1 cellular context compared by ENCODE assay signal in genomic region chr17:61460796-61461585, GRCh38.
TF ChIP-seq lines count a peak whose summit lies in the region.

No MANE protein-coding gene starts in this region.

TF ChIP-seq in HepG2, 621 proteins besides CTCF, POLR2A, EP300 and RAD21 (continued from another document and continues in another):
- TF ChIP-seq, protein P1, sequence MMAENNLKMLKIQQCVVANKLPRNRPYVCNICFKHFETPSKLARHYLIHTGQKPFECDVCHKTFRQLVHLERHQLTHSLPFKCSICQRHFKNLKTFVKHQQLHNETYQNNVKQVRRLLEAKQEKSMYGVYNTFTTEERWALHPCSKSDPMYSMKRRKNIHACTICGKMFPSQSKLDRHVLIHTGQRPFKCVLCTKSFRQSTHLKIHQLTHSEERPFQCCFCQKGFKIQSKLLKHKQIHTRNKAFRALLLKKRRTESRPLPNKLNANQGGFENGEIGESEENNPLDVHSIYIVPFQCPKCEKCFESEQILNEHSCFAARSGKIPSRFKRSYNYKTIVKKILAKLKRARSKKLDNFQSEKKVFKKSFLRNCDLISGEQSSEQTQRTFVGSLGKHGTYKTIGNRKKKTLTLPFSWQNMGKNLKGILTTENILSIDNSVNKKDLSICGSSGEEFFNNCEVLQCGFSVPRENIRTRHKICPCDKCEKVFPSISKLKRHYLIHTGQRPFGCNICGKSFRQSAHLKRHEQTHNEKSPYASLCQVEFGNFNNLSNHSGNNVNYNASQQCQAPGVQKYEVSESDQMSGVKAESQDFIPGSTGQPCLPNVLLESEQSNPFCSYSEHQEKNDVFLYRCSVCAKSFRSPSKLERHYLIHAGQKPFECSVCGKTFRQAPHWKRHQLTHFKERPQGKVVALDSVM (CRISPR knock-in tag; IDR thresholded peaks at IDR 0.05) = no peak
- TF ChIP-seq PCBP1 (IDR thresholded peaks at IDR 0.05; ENCODE audit: borderline replicate concordance, low read depth, low read length) = no peak
- TF ChIP-seq ZKSCAN1 (IDR thresholded peaks at IDR 0.05; ENCODE audit: low read length) = no peak
- peak; percentile 70 for TF ChIP-seq MED1 (CRISPR knock-in tag; IDR thresholded peaks at IDR 0.05)
- no peak for TF ChIP-seq ZNF20 (CRISPR knock-in tag; IDR thresholded peaks at IDR 0.05)
- no peak for TF ChIP-seq SP4 (CRISPR knock-in tag; IDR thresholded peaks at IDR 0.05)
- TF ChIP-seq CHD2 (IDR thresholded peaks at IDR 0.05; ENCODE audit: low read depth, low read length) = no peak
- 0 out of 2 replicates have a peak, but pooled peaks have one; percentile 24 for TF ChIP-seq ZNF788 (CRISPR knock-in tag; IDR thresholded peaks at IDR 0.05; ENCODE audit: borderline replicate concordance)
- TF ChIP-seq ZSCAN12 (CRISPR knock-in tag; IDR thresholded peaks at IDR 0.05) = no peak
- peak; percentile 72; the same call in 1 of the 2 replicates for TF ChIP-seq ETV5 (CRISPR knock-in tag; IDR thresholded peaks at IDR 0.05; ENCODE audit: borderline replicate concordance)
- TF ChIP-seq CSRNP2 (CRISPR knock-in tag; conservative IDR thresholded peaks at IDR 0.05; ENCODE audit: low read depth) = no peak
- TF ChIP-seq, protein P2, sequence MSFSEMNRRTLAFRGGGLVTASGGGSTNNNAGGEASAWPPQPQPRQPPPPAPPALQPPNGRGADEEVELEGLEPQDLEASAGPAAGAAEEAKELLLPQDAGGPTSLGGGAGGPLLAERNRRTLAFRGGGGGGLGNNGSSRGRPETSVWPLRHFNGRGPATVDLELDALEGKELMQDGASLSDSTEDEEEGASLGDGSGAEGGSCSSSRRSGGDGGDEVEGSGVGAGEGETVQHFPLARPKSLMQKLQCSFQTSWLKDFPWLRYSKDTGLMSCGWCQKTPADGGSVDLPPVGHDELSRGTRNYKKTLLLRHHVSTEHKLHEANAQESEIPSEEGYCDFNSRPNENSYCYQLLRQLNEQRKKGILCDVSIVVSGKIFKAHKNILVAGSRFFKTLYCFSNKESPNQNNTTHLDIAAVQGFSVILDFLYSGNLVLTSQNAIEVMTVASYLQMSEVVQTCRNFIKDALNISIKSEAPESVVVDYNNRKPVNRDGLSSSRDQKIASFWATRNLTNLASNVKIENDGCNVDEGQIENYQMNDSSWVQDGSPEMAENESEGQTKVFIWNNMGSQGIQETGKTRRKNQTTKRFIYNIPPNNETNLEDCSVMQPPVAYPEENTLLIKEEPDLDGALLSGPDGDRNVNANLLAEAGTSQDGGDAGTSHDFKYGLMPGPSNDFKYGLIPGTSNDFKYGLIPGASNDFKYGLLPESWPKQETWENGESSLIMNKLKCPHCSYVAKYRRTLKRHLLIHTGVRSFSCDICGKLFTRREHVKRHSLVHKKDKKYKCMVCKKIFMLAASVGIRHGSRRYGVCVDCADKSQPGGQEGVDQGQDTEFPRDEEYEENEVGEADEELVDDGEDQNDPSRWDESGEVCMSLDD (CRISPR knock-in tag; IDR thresholded peaks at IDR 0.05; ENCODE audit: borderline replicate concordance) = peak; percentile 10; the same call in 1 of the 2 replicates
- TF ChIP-seq KLF11 (CRISPR knock-in tag; IDR thresholded peaks at IDR 0.05) = no peak; the same call in 1 of the 2 replicates
- no peak for TF ChIP-seq KDM4B (CRISPR knock-in tag; IDR thresholded peaks at IDR 0.05)
- 0 out of 2 replicates have a peak, but pooled peaks have one; percentile 2 for TF ChIP-seq STAG1 (CRISPR knock-in tag; IDR thresholded peaks at IDR 0.05)
- TF ChIP-seq GFI1 (CRISPR knock-in tag; IDR thresholded peaks at IDR 0.05; ENCODE audit: borderline replicate concordance) = peak; percentile 84
- no peak; the same call in 1 of the 2 replicates for TF ChIP-seq POGZ (CRISPR knock-in tag; IDR thresholded peaks at IDR 0.05)
- no peak for TF ChIP-seq SAFB2 (CRISPR knock-in tag; IDR thresholded peaks at IDR 0.05; ENCODE audit: borderline replicate concordance, low read depth)
- TF ChIP-seq ZNF468 (CRISPR knock-in tag; IDR thresholded peaks at IDR 0.05) = no peak
- TF ChIP-seq PRMT3 (CRISPR knock-in tag; IDR thresholded peaks at IDR 0.05; ENCODE audit: borderline replicate concordance, low read depth) = no peak
- TF ChIP-seq ZNF33B (CRISPR knock-in tag; IDR thresholded peaks at IDR 0.05) = no peak
- no peak for TF ChIP-seq NCOA5 (CRISPR knock-in tag; IDR thresholded peaks at IDR 0.05)
- peak; percentile 79 for TF ChIP-seq SOX5 (CRISPR knock-in tag; IDR thresholded peaks at IDR 0.05; ENCODE audit: borderline replicate concordance)
- TF ChIP-seq GTF2F1 (IDR thresholded peaks at IDR 0.05; ENCODE audit: low read length) = no peak
- TF ChIP-seq ZNF274 (CRISPR knock-in tag; IDR thresholded peaks at IDR 0.05) = no peak
- TF ChIP-seq ZNF841 (CRISPR knock-in tag; IDR thresholded peaks at IDR 0.05; ENCODE audit: borderline replicate concordance) = no peak
- TF ChIP-seq, protein P3, sequence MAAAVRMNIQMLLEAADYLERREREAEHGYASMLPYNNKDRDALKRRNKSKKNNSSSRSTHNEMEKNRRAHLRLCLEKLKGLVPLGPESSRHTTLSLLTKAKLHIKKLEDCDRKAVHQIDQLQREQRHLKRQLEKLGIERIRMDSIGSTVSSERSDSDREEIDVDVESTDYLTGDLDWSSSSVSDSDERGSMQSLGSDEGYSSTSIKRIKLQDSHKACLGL (CRISPR knock-in tag; IDR thresholded peaks at IDR 0.05) = no peak
- TF ChIP-seq ATF5 (CRISPR knock-in tag; IDR thresholded peaks at IDR 0.05; ENCODE audit: low read depth) = no peak
- peak; percentile 79 for TF ChIP-seq FOXO1 (CRISPR knock-in tag; IDR thresholded peaks at IDR 0.05)
- TF ChIP-seq ZNF713 (CRISPR knock-in tag; IDR thresholded peaks at IDR 0.05) = no peak
- no peak for TF ChIP-seq MAFF (IDR thresholded peaks at IDR 0.05; ENCODE audit: low read depth, low read length)
- TF ChIP-seq ZMYM3 (CRISPR knock-in tag; IDR thresholded peaks at IDR 0.05) = peak; percentile 60
- peak; percentile 80 for TF ChIP-seq FOXA3 (CRISPR knock-in tag; IDR thresholded peaks at IDR 0.05)
- TF ChIP-seq GLI4 (CRISPR knock-in tag; IDR thresholded peaks at IDR 0.05; ENCODE audit: borderline replicate concordance) = no peak
- TF ChIP-seq KLF13 (CRISPR knock-in tag; IDR thresholded peaks at IDR 0.05) = no peak
- TF ChIP-seq ZNF235 (CRISPR knock-in tag; IDR thresholded peaks at IDR 0.05; ENCODE audit: borderline replicate concordance) = no peak
- no peak for TF ChIP-seq ZSCAN22 (CRISPR knock-in tag; IDR thresholded peaks at IDR 0.05)
- TF ChIP-seq NKX3-1 (CRISPR knock-in tag; IDR thresholded peaks at IDR 0.05) = peak; percentile 70; the same call in 1 of the 2 replicates
- TF ChIP-seq, protein P4, sequence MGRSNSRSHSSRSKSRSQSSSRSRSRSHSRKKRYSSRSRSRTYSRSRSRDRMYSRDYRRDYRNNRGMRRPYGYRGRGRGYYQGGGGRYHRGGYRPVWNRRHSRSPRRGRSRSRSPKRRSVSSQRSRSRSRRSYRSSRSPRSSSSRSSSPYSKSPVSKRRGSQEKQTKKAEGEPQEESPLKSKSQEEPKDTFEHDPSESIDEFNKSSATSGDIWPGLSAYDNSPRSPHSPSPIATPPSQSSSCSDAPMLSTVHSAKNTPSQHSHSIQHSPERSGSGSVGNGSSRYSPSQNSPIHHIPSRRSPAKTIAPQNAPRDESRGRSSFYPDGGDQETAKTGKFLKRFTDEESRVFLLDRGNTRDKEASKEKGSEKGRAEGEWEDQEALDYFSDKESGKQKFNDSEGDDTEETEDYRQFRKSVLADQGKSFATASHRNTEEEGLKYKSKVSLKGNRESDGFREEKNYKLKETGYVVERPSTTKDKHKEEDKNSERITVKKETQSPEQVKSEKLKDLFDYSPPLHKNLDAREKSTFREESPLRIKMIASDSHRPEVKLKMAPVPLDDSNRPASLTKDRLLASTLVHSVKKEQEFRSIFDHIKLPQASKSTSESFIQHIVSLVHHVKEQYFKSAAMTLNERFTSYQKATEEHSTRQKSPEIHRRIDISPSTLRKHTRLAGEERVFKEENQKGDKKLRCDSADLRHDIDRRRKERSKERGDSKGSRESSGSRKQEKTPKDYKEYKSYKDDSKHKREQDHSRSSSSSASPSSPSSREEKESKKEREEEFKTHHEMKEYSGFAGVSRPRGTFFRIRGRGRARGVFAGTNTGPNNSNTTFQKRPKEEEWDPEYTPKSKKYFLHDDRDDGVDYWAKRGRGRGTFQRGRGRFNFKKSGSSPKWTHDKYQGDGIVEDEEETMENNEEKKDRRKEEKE (IDR thresholded peaks at IDR 0.05) = no peak
- TF ChIP-seq HOXA5 (CRISPR knock-in tag; IDR thresholded peaks at IDR 0.05) = 0 out of 2 replicates have a peak, but pooled peaks have one; percentile 31
- TF ChIP-seq NONO (IDR thresholded peaks at IDR 0.05) = no peak
- no peak for TF ChIP-seq NONO (CRISPR knock-in tag; conservative IDR thresholded peaks at IDR 0.05)
- no peak for TF ChIP-seq ZNF512 (CRISPR knock-in tag; IDR thresholded peaks at IDR 0.05)
- no peak for TF ChIP-seq ZNF101 (CRISPR knock-in tag; IDR thresholded peaks at IDR 0.05; ENCODE audit: borderline replicate concordance, low read depth)
- TF ChIP-seq ZFP36L1 (CRISPR knock-in tag; IDR thresholded peaks at IDR 0.05) = no peak
- TF ChIP-seq ZNF724P (CRISPR knock-in tag; IDR thresholded peaks at IDR 0.05; ENCODE audit: borderline replicate concordance) = no peak
- no peak for TF ChIP-seq ZNF280B (CRISPR knock-in tag; IDR thresholded peaks at IDR 0.05; ENCODE audit: borderline replicate concordance)
- no peak for TF ChIP-seq MXD4 (CRISPR knock-in tag; IDR thresholded peaks at IDR 0.05)
- TF ChIP-seq ZNF207 (IDR thresholded peaks at IDR 0.05; ENCODE audit: borderline replicate concordance) = no peak
- no peak for TF ChIP-seq ZNF253 (CRISPR knock-in tag; IDR thresholded peaks at IDR 0.05; ENCODE audit: borderline replicate concordance)
- no peak for TF ChIP-seq PAX8 (CRISPR knock-in tag; IDR thresholded peaks at IDR 0.05; ENCODE audit: borderline replicate concordance)
- TF ChIP-seq CBX5 (CRISPR knock-in tag; IDR thresholded peaks at IDR 0.05; ENCODE audit: borderline replicate concordance) = 0 out of 2 replicates have a peak, but pooled peaks have one; percentile 39
- TF ChIP-seq, protein P5, sequence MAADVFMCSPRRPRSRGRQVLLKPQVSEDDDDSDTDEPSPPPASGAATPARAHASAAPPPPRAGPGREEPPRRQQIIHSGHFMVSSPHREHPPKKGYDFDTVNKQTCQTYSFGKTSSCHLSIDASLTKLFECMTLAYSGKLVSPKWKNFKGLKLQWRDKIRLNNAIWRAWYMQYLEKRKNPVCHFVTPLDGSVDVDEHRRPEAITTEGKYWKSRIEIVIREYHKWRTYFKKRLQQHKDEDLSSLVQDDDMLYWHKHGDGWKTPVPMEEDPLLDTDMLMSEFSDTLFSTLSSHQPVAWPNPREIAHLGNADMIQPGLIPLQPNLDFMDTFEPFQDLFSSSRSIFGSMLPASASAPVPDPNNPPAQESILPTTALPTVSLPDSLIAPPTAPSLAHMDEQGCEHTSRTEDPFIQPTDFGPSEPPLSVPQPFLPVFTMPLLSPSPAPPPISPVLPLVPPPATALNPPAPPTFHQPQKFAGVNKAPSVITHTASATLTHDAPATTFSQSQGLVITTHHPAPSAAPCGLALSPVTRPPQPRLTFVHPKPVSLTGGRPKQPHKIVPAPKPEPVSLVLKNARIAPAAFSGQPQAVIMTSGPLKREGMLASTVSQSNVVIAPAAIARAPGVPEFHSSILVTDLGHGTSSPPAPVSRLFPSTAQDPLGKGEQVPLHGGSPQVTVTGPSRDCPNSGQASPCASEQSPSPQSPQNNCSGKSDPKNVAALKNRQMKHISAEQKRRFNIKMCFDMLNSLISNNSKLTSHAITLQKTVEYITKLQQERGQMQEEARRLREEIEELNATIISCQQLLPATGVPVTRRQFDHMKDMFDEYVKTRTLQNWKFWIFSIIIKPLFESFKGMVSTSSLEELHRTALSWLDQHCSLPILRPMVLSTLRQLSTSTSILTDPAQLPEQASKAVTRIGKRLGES (CRISPR knock-in tag; IDR thresholded peaks at IDR 0.05; ENCODE audit: borderline replicate concordance) = no peak
- TF ChIP-seq ZFP90 (CRISPR knock-in tag; IDR thresholded peaks at IDR 0.05; ENCODE audit: borderline replicate concordance) = no peak
- peak; percentile 75; the same call in 1 of the 2 replicates for TF ChIP-seq HOXD1 (CRISPR knock-in tag; IDR thresholded peaks at IDR 0.05)
- TF ChIP-seq JARID2 (CRISPR knock-in tag; IDR thresholded peaks at IDR 0.05; ENCODE audit: insufficient replicate concordance) = no peak
